ENCODE assay signal across 17 cellular contexts in genomic region chr7:131529617-131530016, GRCh38.
"Had no signal": no experiment of that assay in that cellular context is flagged by ENCODE, and none has a peak within 500 bp of the region (broad histone marks: within the 10 kb centered on the region; RNA-seq: fewer than 3 reads in every experiment).

No MANE protein-coding gene starts in this region.

- H3K4me3 ChIP-seq: ascending aorta, neural progenitor cell, pancreas, tibial artery, uterus had no signal

- ATAC-seq: activated naive CD8-positive, alpha-beta T cell treated with anti-CD3 and anti-CD28 coated beads, Interleukin-2, amount 50 U/mL, for 24 hours; activated T-helper 17 cell treated with anti-CD3 and anti-CD28 coated beads, Interleukin-2, amount 50 U/mL, for 72 hours; esophagus mucosa; pancreas; T-cell had no signal

- H3K27ac Mint-ChIP-seq: activated naive CD4-positive, alpha-beta T cell treated with anti-CD3 and anti-CD28 coated beads for 36 hours; activated naive CD8-positive, alpha-beta T cell treated with anti-CD3 and anti-CD28 coated beads, Interleukin-2, amount 50 U/mL, for 24 hours; activated T-helper 17 cell treated with anti-CD3 and anti-CD28 coated beads, Interleukin-2, amount 50 U/mL, for 72 hours; naive B cell; neural progenitor cell; T-cell had no signal

- H3K4me1 Mint-ChIP-seq: activated naive CD8-positive, alpha-beta T cell treated with anti-CD3 and anti-CD28 coated beads, Interleukin-2, amount 50 U/mL, for 24 hours; activated T-helper 17 cell treated with anti-CD3 and anti-CD28 coated beads, Interleukin-2, amount 50 U/mL, for 72 hours; T-cell had no signal

- H3K9me3 Mint-ChIP-seq: activated naive CD4-positive, alpha-beta T cell treated with anti-CD3 and anti-CD28 coated beads for 36 hours; activated naive CD8-positive, alpha-beta T cell treated with anti-CD3 and anti-CD28 coated beads, Interleukin-2, amount 50 U/mL, for 24 hours; activated T-helper 17 cell treated with anti-CD3 and anti-CD28 coated beads, Interleukin-2, amount 50 U/mL, for 72 hours; naive B cell; neural progenitor cell; T-cell had no signal

- H3K9me3 ChIP-seq: ascending aorta, pancreas, tibial artery, uterus had no signal

- H3K4me2 ChIP-seq: neural progenitor cell had no signal

- DNase-seq: activated CD4-positive, CD25-positive, alpha-beta regulatory T cell treated with anti-CD3 and anti-CD28 coated beads, Interleukin-2, amount 50 U/mL, for 72 hours; activated naive CD4-positive, alpha-beta T cell treated with anti-CD3 and anti-CD28 coated beads for 36 hours; activated naive CD8-positive, alpha-beta T cell treated with anti-CD3 and anti-CD28 coated beads, Interleukin-2, amount 50 U/mL, for 24 hours; activated T-cell treated with anti-CD3 and anti-CD28 coated beads for 4 hours; hypothalamus; naive B cell; stimulated activated CD4-positive, alpha-beta T cell treated with anti-CD3 and anti-CD28 coated beads, Interleukin-4, amount 100 ng/mL, for 1 hour; stimulated activated naive CD4-positive, alpha-beta T cell; T-cell; T-helper 9 cell; tibial artery; uterus had no signal

- H3K4me1 ChIP-seq: ascending aorta, neural progenitor cell, tibial artery, uterus had no signal

- H3K4me3 Mint-ChIP-seq: activated naive CD4-positive, alpha-beta T cell treated with anti-CD3 and anti-CD28 coated beads for 36 hours; activated naive CD8-positive, alpha-beta T cell treated with anti-CD3 and anti-CD28 coated beads, Interleukin-2, amount 50 U/mL, for 24 hours; activated T-helper 17 cell treated with anti-CD3 and anti-CD28 coated beads, Interleukin-2, amount 50 U/mL, for 72 hours; naive B cell; neural progenitor cell; T-cell had no signal

- H3K27me3 ChIP-seq: ascending aorta, neural progenitor cell, pancreas, tibial artery, uterus had no signal

- H2AFZ ChIP-seq: neural progenitor cell had no signal

- H3K36me3 Mint-ChIP-seq: naive B cell, T-cell had no signal

- H3K27ac ChIP-seq: ascending aorta, neural progenitor cell, pancreas, tibial artery had no signal

- H3K36me3 ChIP-seq: ascending aorta, neural progenitor cell, pancreas, tibial artery, uterus had no signal
